9 cellular contexts compared by ENCODE assay signal in genomic region chr7:139230078-139230477, GRCh38. TPM values are rescaled to one million over a fixed set of nuclear protein-coding genes. Genes with fewer than 3 reads are reported as not detected.
A peak's percentile ranks its signal among the peaks of the same experiment; 100 is the strongest.
DNase-seq lines count a peak whose midpoint lies in the region; ATAC-seq, FAIRE-seq and TF ChIP-seq lines count a peak whose summit lies in the region.
"Had no signal": no experiment of that assay in that cellular context is flagged by ENCODE, and none has a peak within 500 bp of the region (broad histone marks: within the 10 kb centered on the region; RNA-seq: fewer than 3 reads in every experiment).

No MANE protein-coding gene starts in this region.

- H3K4me3 ChIP-seq in HFF-Myc (replicated peaks; ENCODE audit: low read depth, low read length) (peak overlapping the region; percentile 86), WERI-Rb-1 (ENCODE audit: low read depth, low read length) (peak overlapping the region; percentile 87), gastroesophageal sphincter (peak overlapping the region in 1 of 2 donors; percentile 92), small intestine (ENCODE audit: low read depth in 1 of 2, low read length in 2 of 2) (peak overlapping the region in 1 of 2 donors; percentile 89), uterus (no peak overlapping the region)

- ATAC-seq in gastroesophageal sphincter (no peak), GM21619 (IDR thresholded peaks at IDR 0.05; ENCODE audit: unreplicated experiment) (no peak)

- TF ChIP-seq POLR2A in gastroesophageal sphincter (IDR thresholded peaks at IDR 0.05): no peak
- no peak for TF ChIP-seq POLR2A in uterus (IDR thresholded peaks at IDR 0.05)

- DNase-seq in HFF-Myc (ENCODE audit: extremely low read depth, low read depth) (no peak), WERI-Rb-1 (no peak), small intestine (peak; percentile 37), uterus (no peak), hippocampal formation (lab: John Stamatoyannopoulos, UW) (no peak)
- no peak for DNase-seq in stimulated activated CD4-positive, alpha-beta T cell treated with anti-CD3 and anti-CD28 coated beads, Interleukin-12 subunit alpha, Interleukin-12 subunit beta, amount 100 ng/mL, for 4 hours

- H3K27me3 ChIP-seq in WERI-Rb-1 (ENCODE audit: insufficient read depth, low read depth, severe bottlenecking) (no peaks in the 10 kb centered on the region), gastroesophageal sphincter (peaks cover 10% of the 10 kb centered on the region), small intestine (ENCODE audit: control insufficient read depth in 2 of 2, insufficient read depth in 2 of 2, low read length in 2 of 2) (no peaks in the 10 kb centered on the region), uterus (no peaks in the 10 kb centered on the region)

- H3K36me3 ChIP-seq in WERI-Rb-1 (no peaks in the 10 kb centered on the region), gastroesophageal sphincter (no peaks in the 10 kb centered on the region), small intestine (ENCODE audit: control insufficient read depth in 2 of 2, insufficient read depth in 2 of 2, low read length in 2 of 2) (no peaks in the 10 kb centered on the region), uterus (no peaks in the 10 kb centered on the region)

- no peak for TF ChIP-seq CTCF in HFF-Myc (IDR thresholded peaks at IDR 0.05; ENCODE audit: low read depth, low read length, missing control alignments)
- no peak for TF ChIP-seq CTCF in WERI-Rb-1 (IDR thresholded peaks at IDR 0.05; ENCODE audit: low read depth, low read length)
- TF ChIP-seq CTCF in gastroesophageal sphincter (IDR thresholded peaks at IDR 0.05): no peak
- no peak for TF ChIP-seq CTCF in uterus (IDR thresholded peaks at IDR 0.05)

- peaks cover 0 to 39% (median 4%) of the 10 kb centered on the region in 3 donors for H3K4me1 ChIP-seq in gastroesophageal sphincter
- H3K4me1 ChIP-seq in small intestine (ENCODE audit: control insufficient read depth in 2 of 2, insufficient read depth in 1 of 2, low read depth in 1 of 2, low read length in 1 of 2): peaks cover 0 to 3% of the 10 kb centered on the region in 2 donors
- no peaks in the 10 kb centered on the region for H3K4me1 ChIP-seq in uterus

- TF ChIP-seq EP300 in gastroesophageal sphincter (IDR thresholded peaks at IDR 0.05): no peak

- H3K27ac ChIP-seq in WERI-Rb-1 (no peak overlapping the region), gastroesophageal sphincter (peak overlapping the region in 3 of 4 donors; percentile 98 to 99 (median 98)), small intestine (ENCODE audit: low read depth in 1 of 2, low read length in 1 of 2) (peak overlapping the region in 1 of 2 donors; percentile 84), uterus (peak overlapping the region in 1 of 2 donors; percentile 93)

- 60 to 65% methylated on average over 8 of the region's 8 CpGs for WGBS in gastroesophageal sphincter (ENCODE audit: low coverage in 1 of 2), 2 donors
- WGBS in small intestine, 3 donors: 18 to 56% (median 37%) methylated on average over 8 of the region's 8 CpGs

- no peaks in the 10 kb centered on the region for H3K9me3 ChIP-seq in WERI-Rb-1 (ENCODE audit: severe bottlenecking)
- no peaks in the 10 kb centered on the region for H3K9me3 ChIP-seq in gastroesophageal sphincter
- H3K9me3 ChIP-seq in small intestine (ENCODE audit: control insufficient read depth, low read depth): no peaks in the 10 kb centered on the region
- no peaks in the 10 kb centered on the region for H3K9me3 ChIP-seq in uterus

- no peak for FAIRE-seq in small intestine (lab: Jason Lieb, UNC)
- FAIRE-seq: colon had no signal

- intact Hi-C loops in uterus (cut with DNase I; ENCODE audit: low total_unique reads): no loop called here

RNA-seq across cellular contexts. Expression of gene UBN2, which starts 1.0 kb away (rescaled TPM):
- 10 to 100 TPM in 3 of 4 donors, 1 to 10 TPM in 1; 9.1 to 18.5 (median 12.5) TPM for total RNA-seq in gastroesophageal sphincter
- polyA plus RNA-seq in small intestine: 1 to 10 TPM; 1.4 to 2.2 (median 1.8) TPM
- total RNA-seq in uterus: 10 to 100 TPM in 3 of 4 donors, 1 to 10 TPM in 1; 3.6 to 40.5 (median 17.5) TPM

Comparison
In these comparisons a context has a peak if more than half of its experiments do, and no peak if none do; other contexts are left out.
1. H3K4me3 ChIP-seq: peak in HFF-Myc (single experiment) and WERI-Rb-1 (single experiment); none in uterus (0 of 2).